ENCODE assay signal across 8 cellular contexts in the genomic region with DNA sequence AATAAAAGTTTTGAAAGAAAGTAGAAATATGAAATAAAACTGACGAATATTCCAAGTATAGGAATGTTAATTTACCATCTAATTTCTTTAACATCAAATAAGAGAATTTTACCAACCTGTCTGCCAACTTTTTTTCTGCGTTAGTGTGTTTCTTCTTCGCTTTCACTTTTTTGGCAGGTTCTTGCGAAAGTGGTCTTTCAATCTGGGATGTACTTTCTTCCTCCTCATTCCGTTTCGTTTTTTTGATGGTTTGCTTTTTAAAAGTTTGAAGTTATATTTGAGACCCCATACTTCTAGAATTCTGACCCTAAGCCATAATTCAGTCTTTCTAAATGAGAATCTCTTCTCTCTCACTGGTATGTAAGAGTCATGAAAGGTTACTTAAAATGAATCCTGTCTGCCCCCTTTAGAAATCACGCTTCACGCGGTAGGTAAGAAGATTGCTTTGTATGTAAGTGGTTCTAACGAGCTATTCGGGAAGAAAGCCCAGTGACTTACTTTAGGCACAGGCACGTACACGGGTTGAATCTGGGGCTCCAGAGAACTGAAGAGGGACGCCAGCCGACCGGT. TPM values are rescaled to one million over a fixed set of nuclear protein-coding genes. Genes with fewer than 3 reads are reported as not detected.
A peak's percentile ranks its signal among the peaks of the same experiment; 100 is the strongest.
DNase-seq lines count a peak whose midpoint lies in the region; ATAC-seq and TF ChIP-seq lines count a peak whose summit lies in the region.

No MANE protein-coding gene starts in this region.

- peaks cover 18% of the 10 kb centered on the region for H3K36me3 ChIP-seq in PC-9 (ENCODE audit: low read depth)
- no peaks in the 10 kb centered on the region for H3K36me3 ChIP-seq in aorta (ENCODE audit: control insufficient read depth in 1 of 2, insufficient read depth in 2 of 2, low read length in 1 of 2)

- TSS peak; percentile 50 for BruUV-seq in PC-9 (replicated peaks; lab: Mats Ljungman, UMichigan)

- DNase-seq in AG04450 (ENCODE audit: low read depth, low spot score) (peak; percentile 18), PC-9 (peak in 1 of 2 experiments; percentile 44), dedifferentiated amniotic fluid mesenchymal stem cell (ENCODE audit: extremely low spot score) (peak; percentile 45), aorta (no peak), NCI-H1092 (lab: John Stamatoyannopoulos, UW) (no peak)

- H2AFZ ChIP-seq in PC-9: peak overlapping the region; percentile 88

- no peak for TF ChIP-seq CTCF in AG04450 (IDR thresholded peaks at IDR 0.05; ENCODE audit: low read depth, low read length)
- TF ChIP-seq CTCF in PC-9 (conservative IDR thresholded peaks at IDR 0.05): no peak

- H3K27me3 ChIP-seq in AG04450 (ENCODE audit: control insufficient read depth, insufficient read depth, low read length): no peaks in the 10 kb centered on the region
- H3K27me3 ChIP-seq in PC-9 (ENCODE audit: insufficient read depth, low read depth): no peaks in the 10 kb centered on the region
- H3K27me3 ChIP-seq in mononuclear cell (ENCODE audit: insufficient read depth, low read length): no peaks in the 10 kb centered on the region
- no peaks in the 10 kb centered on the region for H3K27me3 ChIP-seq in aorta (ENCODE audit: control insufficient read depth in 1 of 2, insufficient read depth in 2 of 2, low read length in 1 of 2)

- no peaks in the 10 kb centered on the region; the same call in 1 of the 2 replicates for H4K20me1 ChIP-seq in PC-9 (ENCODE audit: insufficient read depth)

- intact Hi-C loops in PC-9 (cut with micrococcal nuclease; ENCODE audit: unreplicated experiment): loop anchor here (2.0 to 5.0 kb wide), 3 partner anchors 167 to 344 kb away; a partner anchor contains a TSS
- intact Hi-C loops in aorta (cut with DNase I): loop anchor here in 1 of 2 donors (10.0 kb wide), 1 partner anchor 254 kb away; no protein-coding TSS in a partner anchor

- H3K4me2 ChIP-seq in PC-9: peak overlapping the region; percentile 82

- TF ChIP-seq POLR2A in GM18505 (IDR thresholded peaks at IDR 0.05; ENCODE audit: borderline replicate concordance, extremely low read depth, insufficient read depth, insufficient read length): no peak

- POLR2A ChIA-PET in AG04450 (lab: Yijun Ruan, JAX): interaction anchor here (0.6 to 1.3 kb wide), 6 partner anchors 8 to 812 kb away, joined by 3 to 6 read pairs (median 4); no protein-coding TSS in a partner anchor
- POLR2A ChIA-PET in PC-9 (lab: Charles Lee; ENCODE audit: unreplicated experiment): interaction anchor here (0.5 to 0.9 kb wide), 7 partner anchors 25 to 789 kb away, joined by 3 to 6 read pairs (median 3); no protein-coding TSS in a partner anchor

- H3K9me2 ChIP-seq in PC-9 (ENCODE audit: insufficient read depth): no peaks in the 10 kb centered on the region

- H3K79me2 ChIP-seq in PC-9 (ENCODE audit: low read depth): peaks cover 39% of the 10 kb centered on the region

- H3K27ac ChIP-seq in AG04450 (ENCODE audit: low read depth, low read length) (peak overlapping the region; percentile 82), PC-9 (peak overlapping the region; percentile 85), aorta (ENCODE audit: low read depth in 1 of 2, low read length in 2 of 2) (peak overlapping the region; percentile 79 to 84)

- CTCF ChIA-PET in AG04450 (lab: Charles Lee) (interaction anchor here (0.6 to 3.2 kb wide), 3 partner anchors 15 to 673 kb away, joined by 3 to 16 read pairs (median 3); no protein-coding TSS in a partner anchor), PC-9 (lab: Charles Lee) (interaction anchor here (0.6 kb wide), 1 partner anchor 344 kb away, joined by 5 read pairs; a partner anchor contains a TSS)

- WGBS in aorta, 2 donors: 5% methylated on average over 16 of the region's 16 CpGs

- H3K4me1 ChIP-seq in PC-9 (replicated peaks; ENCODE audit: insufficient read depth) (peaks cover 16% of the 10 kb centered on the region), mononuclear cell (ENCODE audit: insufficient read depth, low read length) (peaks cover 26% of the 10 kb centered on the region), aorta (ENCODE audit: control insufficient read depth in 1 of 2, insufficient read depth in 2 of 2, low read length in 2 of 2) (no peaks in the 10 kb centered on the region)

- H3K4me3 ChIP-seq in AG04450 (ENCODE audit: low read depth, low read length) (peak overlapping the region; percentile 97), PC-9 (peak overlapping the region; percentile 73), mononuclear cell (ENCODE audit: low read length) (peak overlapping the region; percentile 85), aorta (ENCODE audit: low read length in 2 of 2) (peak overlapping the region; percentile 59 to 84)

- ATAC-seq in GM18505 (IDR thresholded peaks at IDR 0.05; ENCODE audit: unreplicated experiment) (peak; percentile 17), HG03045 (IDR thresholded peaks at IDR 0.05; ENCODE audit: unreplicated experiment) (peak; percentile 31), aorta (ENCODE audit: low FRiP score) (peak; percentile 29)

- no peaks in the 10 kb centered on the region for H3K9me3 ChIP-seq in AG04450 (ENCODE audit: control insufficient read depth, insufficient read depth, low read length)
- H3K9me3 ChIP-seq in PC-9 (ENCODE audit: insufficient read depth, low read depth): no peaks in the 10 kb centered on the region
- no peaks in the 10 kb centered on the region for H3K9me3 ChIP-seq in mononuclear cell (ENCODE audit: low read depth, low read length)
- no peaks in the 10 kb centered on the region for H3K9me3 ChIP-seq in aorta (ENCODE audit: control insufficient read depth, low read length)

- H3F3A ChIP-seq in PC-9 (ENCODE audit: insufficient read depth, low read depth): peaks cover 21% of the 10 kb centered on the region

RNA-seq across cellular contexts. Expression of a gene that starts 0.6 kb away (rescaled TPM):
- polyA plus RNA-seq in AG04450 (2011; rRNA removed): 32.3 and 47.0 TPM in 2 replicates
- polyA minus RNA-seq in AG04450 (2011; rRNA and poly(A)+ RNA removed): 25.4 and 26.2 TPM in 2 replicates
- total RNA-seq in PC-9 (2021): 101 and 106 TPM in 2 replicates
- total RNA-seq in mononuclear cell: 139 TPM
- 10 to 100 TPM; 51.8 to 57.7 TPM for total RNA-seq in aorta
- 10 to 100 TPM; 51.0 to 71.7 TPM for polyA plus RNA-seq in aorta

RNA-seq across cellular contexts. Expression of a gene that starts 31.8 kb away (rescaled TPM):
- polyA plus RNA-seq in AG04450 (2011; rRNA removed): 82.2 and 94.0 TPM in 2 replicates
- 30.5 and 49.9 TPM in 2 replicates for polyA minus RNA-seq in AG04450 (2011; rRNA and poly(A)+ RNA removed)
- total RNA-seq in PC-9 (2021): 165 and 187 TPM in 2 replicates
- 89.1 TPM for total RNA-seq in mononuclear cell
- 10 to 100 TPM; 77.3 to 78.1 TPM for total RNA-seq in aorta
- polyA plus RNA-seq in aorta: 10 to 100 TPM; 69.8 to 97.5 TPM

Comparison
In these comparisons a context has a peak if more than half of its experiments do, and no peak if none do; other contexts are left out.
1. DNase-seq: peak in AG04450 (single experiment) and dedifferentiated amniotic fluid mesenchymal stem cell (single experiment); none in aorta (0 of 2) and NCI-H1092 (single experiment).
2. Peak in every context shown above with its lines, with median percentiles within 50 percentile points of each other: H3K27ac ChIP-seq, H3K4me3 ChIP-seq and ATAC-seq.